In the genomic region with DNA sequence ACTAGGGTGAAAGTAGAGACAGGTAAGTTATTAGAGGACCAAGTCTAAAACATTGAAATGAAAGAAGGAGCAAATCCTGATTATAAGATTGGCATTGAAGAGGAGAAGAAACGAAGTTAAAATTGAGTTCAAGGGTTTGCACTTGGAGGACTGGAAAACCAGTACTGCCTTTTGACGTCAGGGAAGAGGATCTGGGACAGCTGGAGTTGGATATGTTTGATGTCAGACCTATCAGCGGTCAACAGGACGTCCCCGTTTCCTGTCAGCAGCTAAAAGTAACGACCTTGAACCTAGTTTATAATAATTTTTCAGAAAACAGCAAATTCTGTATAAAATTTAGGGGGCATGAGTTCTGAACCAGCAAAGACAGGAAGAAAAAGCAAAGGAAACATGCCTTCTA, we compare ENCODE assay signal across 9 cellular contexts. TPM values are rescaled to one million over a fixed set of nuclear protein-coding genes. Genes with fewer than 3 reads are reported as not detected.
DNase-seq lines count a peak whose midpoint lies in the region; ATAC-seq and TF ChIP-seq lines count a peak whose summit lies in the region.
"Had no signal": no experiment of that assay in that cellular context is flagged by ENCODE, and none has a peak within 500 bp of the region (broad histone marks: within the 10 kb centered on the region; RNA-seq: fewer than 3 reads in every experiment).

No MANE protein-coding gene starts in this region.

- H3K9me3 ChIP-seq in heart left ventricle (peaks cover 0 to 16% (median 7%) of the 10 kb centered on the region in 12 donors), upper lobe of left lung (peaks cover 0 to 5% (median 0%) of the 10 kb centered on the region in 4 donors)

- H3K27me3 ChIP-seq in heart left ventricle, result peaks cover 0 to 16% (median 0%) of the 10 kb centered on the region in 9 donors
- peaks cover 0 to 20% (median 9%) of the 10 kb centered on the region in 4 donors for H3K27me3 ChIP-seq in upper lobe of left lung

- 12 to 18% (median 14%) methylated on average over 6 of the region's 6 CpGs for WGBS in heart left ventricle, 4 donors
- WGBS in upper lobe of left lung, 2 donors, result 39 to 46% methylated on average over 6 of the region's 6 CpGs

- H3K27me3 Mint-ChIP-seq in dendritic cell treated with granulocyte-macrophage colony-stimulating factor and Interleukin-4, amounts not matched to agents 40 ng/mL and 50 ng/mL, for 4 days, result peaks cover 39% of the 10 kb centered on the region
- peaks cover 20 to 49% (median 27%) of the 10 kb centered on the region in 3 donors for H3K27me3 Mint-ChIP-seq in naive B cell

- H3K4me1 Mint-ChIP-seq in dendritic cell treated with granulocyte-macrophage colony-stimulating factor and Interleukin-4, amounts not matched to agents 40 ng/mL and 50 ng/mL, for 4 days (ENCODE audit: low read depth), result peaks cover 31% of the 10 kb centered on the region
- peaks cover 20 to 32% (median 30%) of the 10 kb centered on the region in 3 donors for H3K4me1 Mint-ChIP-seq in naive B cell

- H3K9me3 Mint-ChIP-seq in dendritic cell treated with granulocyte-macrophage colony-stimulating factor and Interleukin-4, amounts not matched to agents 40 ng/mL and 50 ng/mL, for 4 days, result peaks cover 11% of the 10 kb centered on the region
- H3K9me3 Mint-ChIP-seq in naive B cell, result peaks cover 0 to 8% (median 2%) of the 10 kb centered on the region in 7 donors
- H3K9me3 Mint-ChIP-seq: stimulated activated naive CD8-positive, alpha-beta T cell treated with anti-CD3 and anti-CD28 coated beads, Interleukin-15, Interleukin-2, amounts not matched to agents 100 ng/mL and 50 ng/mL, for 24 hours had no signal

- DNase-seq in heart left ventricle, result peak in 3 of 5 donors; percentile 40 to 57 (median 49)
- DNase-seq in left cardiac atrium, result no peak
- DNase-seq in naive B cell, result no peak
- no peak for DNase-seq in upper lobe of left lung
- no peak for DNase-seq in activated CD4-positive, CD25-positive, alpha-beta regulatory T cell treated with anti-CD3 and anti-CD28 coated beads, Interleukin-2, amount 50 U/mL, for 72 hours

- TF ChIP-seq POLR2A in heart left ventricle (IDR thresholded peaks at IDR 0.05) (no peak), upper lobe of left lung (IDR thresholded peaks at IDR 0.05) (no peak)

- H3K4me1 ChIP-seq in heart left ventricle (peaks cover 0 to 57% (median 46%) of the 10 kb centered on the region in 12 donors), upper lobe of left lung (peaks cover 6 to 28% (median 20%) of the 10 kb centered on the region in 4 donors)

- H3K4me3 ChIP-seq in heart left ventricle (peak overlapping the region in 11 of 12 donors; percentile 71 to 98 (median 89)), upper lobe of left lung (peak overlapping the region in 3 of 4 donors; percentile 72 to 75 (median 75))

- ATAC-seq in heart left ventricle (peak in 2 of 4 donors; percentile 16 to 34), left cardiac atrium (no peak), naive B cell (ENCODE audit: low read depth in 2 of 2) (no peak), upper lobe of left lung (ENCODE audit: low FRiP score in 2 of 2) (no peak), HG03460 (IDR thresholded peaks at IDR 0.05; ENCODE audit: unreplicated experiment) (no peak)
- no peak for ATAC-seq in activated CD4-positive, CD25-positive, alpha-beta regulatory T cell treated with anti-CD3 and anti-CD28 coated beads, Interleukin-2, amount 50 U/mL, for 24 hours

- TF ChIP-seq CTCF in heart left ventricle (IDR thresholded peaks at IDR 0.05) (no peak), upper lobe of left lung (IDR thresholded peaks at IDR 0.05) (no peak)

- H3K36me3 ChIP-seq in heart left ventricle (peaks cover 0 to 12% (median 3%) of the 10 kb centered on the region in 9 donors), upper lobe of left lung (no peaks in the 10 kb centered on the region)

- H3K27ac ChIP-seq in heart left ventricle, result peak overlapping the region; percentile 93 to 100 (median 97)
- H3K27ac ChIP-seq in upper lobe of left lung, result peak overlapping the region; percentile 87 to 94 (median 92)

- no peak for TF ChIP-seq EP300 in upper lobe of left lung (IDR thresholded peaks at IDR 0.05)

- H3K4me3 Mint-ChIP-seq in dendritic cell treated with granulocyte-macrophage colony-stimulating factor and Interleukin-4, amounts not matched to agents 40 ng/mL and 50 ng/mL, for 4 days, result no peak overlapping the region
- H3K4me3 Mint-ChIP-seq in naive B cell, result peak overlapping the region; percentile 61 to 85 (median 76)

- H3K36me3 Mint-ChIP-seq in dendritic cell treated with granulocyte-macrophage colony-stimulating factor and Interleukin-4, amounts not matched to agents 40 ng/mL and 50 ng/mL, for 4 days (ENCODE audit: low read depth), result no peaks in the 10 kb centered on the region
- peaks cover 0 to 8% of the 10 kb centered on the region in 2 donors for H3K36me3 Mint-ChIP-seq in naive B cell

- peak overlapping the region; percentile 84 for H3K27ac Mint-ChIP-seq in dendritic cell treated with granulocyte-macrophage colony-stimulating factor and Interleukin-4, amounts not matched to agents 40 ng/mL and 50 ng/mL, for 4 days
- peak overlapping the region; percentile 6 to 98 (median 77) for H3K27ac Mint-ChIP-seq in naive B cell
- H3K27ac Mint-ChIP-seq: stimulated activated naive CD8-positive, alpha-beta T cell treated with anti-CD3 and anti-CD28 coated beads, Interleukin-15, Interleukin-2, amounts not matched to agents 100 ng/mL and 50 ng/mL, for 24 hours had no signal

- intact Hi-C loops in heart left ventricle (cut with DNase I), result loop anchor here in 4 of 10 donors (5.0 to 10.0 kb wide), 5 partner anchors 49 to 561 kb away; partner anchors contain the start of genes B3GALNT2 (in 1 of the 4) and LYST (in 1 of the 4)
- intact Hi-C loops in left cardiac atrium (cut with DNase I), result no loop called here
- intact Hi-C loops in dendritic cell treated with granulocyte-macrophage colony-stimulating factor and Interleukin-4, amounts not matched to agents 40 ng/mL and 50 ng/mL, for 4 days (cut with micrococcal nuclease), result no loop called here

RNA-seq across cellular contexts. Expression of gene NID1, which starts 1.2 kb away (rescaled TPM):
- total RNA-seq in heart left ventricle (100 to 1,000 TPM in 2 of 9 donors, 10 to 100 TPM in 7; 33.3 to 157 (median 61.7) TPM), left cardiac atrium (10 to 100 TPM; 70.6 to 86.8 TPM), upper lobe of left lung (10 to 100 TPM; 26.8 to 81.1 (median 46.1) TPM)
- polyA plus RNA-seq in heart left ventricle (10 to 100 TPM; 19.4 to 89.6 TPM), naive B cell (ENCODE audit: low read depth in 6 of 6) (not detected)

Comparison
In these comparisons a context has a peak if more than half of its experiments do, and no peak if none do; other contexts are left out.
1. DNase-seq: peak in heart left ventricle (3 of 5); none in left cardiac atrium (single experiment), naive B cell (single experiment), upper lobe of left lung (0 of 2) and activated CD4-positive, CD25-positive, alpha-beta regulatory T cell treated with anti-CD3 and anti-CD28 coated beads, Interleukin-2, amount 50 U/mL, for 72 hours (single experiment).